ENCODE assay signal across 13 cellular contexts in genomic region chr3:36697397-36698001, GRCh38.
DNase-seq lines count a peak whose midpoint lies in the region; ATAC-seq, FAIRE-seq and TF ChIP-seq lines count a peak whose summit lies in the region.
"Had no signal": no experiment of that assay in that cellular context is flagged by ENCODE, and none has a peak within 500 bp of the region (broad histone marks: within the 10 kb centered on the region; RNA-seq: fewer than 3 reads in every experiment).

No MANE protein-coding gene starts in this region.

- H3K27me3 Mint-ChIP-seq in CD4-positive, alpha-beta memory T cell, result peaks cover 3% of the 10 kb centered on the region in 2 donors
- H3K27me3 Mint-ChIP-seq: B cell had no signal

- H3K4me2 ChIP-seq in K562 (ENCODE audit: insufficient read depth, low read length), result no peak overlapping the region
- H3K4me2 ChIP-seq in osteoblast (ENCODE audit: insufficient read depth, low read length), result no peak overlapping the region

- H3K4me3 ChIP-seq in K562 (no peak overlapping the region), osteoblast (ENCODE audit: insufficient read depth, low read length) (no peak overlapping the region)
- H3K4me3 ChIP-seq in CD4-positive, alpha-beta memory T cell (ENCODE audit: low read length in 2 of 2), result no peak overlapping the region
- H3K4me3 ChIP-seq: psoas muscle had no signal

- no peaks in the 10 kb centered on the region for H3K9me1 ChIP-seq in K562 (ENCODE audit: control insufficient read depth, insufficient read depth, low read length)

- H3K9me3 Mint-ChIP-seq in CD4-positive, alpha-beta memory T cell, result no peaks in the 10 kb centered on the region

- ATAC-seq in K562 (0 out of 3 replicates have a peak, but pooled peaks have one; percentile 18), HG03521 (IDR thresholded peaks at IDR 0.05; ENCODE audit: unreplicated experiment) (no peak)
- ATAC-seq: activated CD4-positive, CD25-positive, alpha-beta regulatory T cell treated with anti-CD3 and anti-CD28 coated beads, Interleukin-2, amount 50 U/mL, for 24 hours; left colon; psoas muscle had no signal

- H3K27me3 ChIP-seq in K562 (ENCODE audit: control insufficient read depth in 2 of 2, insufficient read depth in 2 of 2, low read length in 2 of 2) (no peaks in the 10 kb centered on the region), osteoblast (ENCODE audit: insufficient read depth, low read length) (no peaks in the 10 kb centered on the region)
- H3K27me3 ChIP-seq in CD4-positive, alpha-beta memory T cell (ENCODE audit: insufficient read depth, low read length), result no peaks in the 10 kb centered on the region

- no peak for TF ChIP-seq POLR2A in K562 (conservative IDR thresholded peaks at IDR 0.05)

- no peak overlapping the region for H3K9ac ChIP-seq in K562 (ENCODE audit: insufficient read depth in 1 of 2, low read depth in 2 of 2, low read length in 2 of 2)

- H3K79me2 ChIP-seq in K562 (ENCODE audit: control insufficient read depth, insufficient read depth, low read length) (no peaks in the 10 kb centered on the region), osteoblast (ENCODE audit: insufficient read depth, low read length) (no peaks in the 10 kb centered on the region)

- intact Hi-C loops in K562 (cut with micrococcal nuclease), result no loop called here
- intact Hi-C loops in CD4-positive, alpha-beta memory T cell (cut with micrococcal nuclease), result no loop called here

- TF ChIP-seq EP300 in K562 (IDR thresholded peaks at IDR 0.05; ENCODE audit: low read length), result no peak

- POLR2A ChIA-PET in K562 (lab: Yijun Ruan, JAX), result interaction anchor here (1.0 to 1.9 kb wide), 2 partner anchors 11 to 12 kb away, joined by 3 to 6 read pairs; no protein-coding TSS in a partner anchor
- POLR2A ChIA-PET in CD4-positive, alpha-beta memory T cell (lab: Charles Lee; ENCODE audit: partially characterized antibody), result no interaction called here

- peak; percentile 5 for DNase-seq in NCI-H82 (lab: John Stamatoyannopoulos, UW)
- DNase-seq in NCI-H82 treated with DMSO at 0.1 percent for 48 hours (lab: John Stamatoyannopoulos, UW; ENCODE audit: unreplicated experiment), result no peak
- peak; percentile 36 for DNase-seq in NCI-H2196 (lab: John Stamatoyannopoulos, UW; ENCODE audit: unreplicated experiment)
- DNase-seq in K562 (ENCODE audit: extremely low read depth in 1 of 4, low spot score in 3 of 4), result no peak
- no peak for DNase-seq in osteoblast (ENCODE audit: insufficient read length, low spot score, missing footprints)
- DNase-seq in inferior parietal cortex (ENCODE audit: extremely low spot score), result no peak
- DNase-seq in CD4-positive, alpha-beta memory T cell, result no peak
- DNase-seq: H7, left colon, psoas muscle had no signal

- in situ Hi-C loops in K562 (cut with MboI), result no loop called here

- H3K4me1 Mint-ChIP-seq in CD4-positive, alpha-beta memory T cell, result peaks cover 0 to 4% (median 0%) of the 10 kb centered on the region in 4 donors
- H3K4me1 Mint-ChIP-seq: B cell had no signal

- H2AFZ ChIP-seq in K562 (ENCODE audit: low read depth, low read length) (no peak overlapping the region), osteoblast (ENCODE audit: low read length) (peak overlapping the region; percentile 12)

- BruUV-seq in K562 (replicated peaks; lab: Mats Ljungman, UMichigan), result no TSS peak

- no peak overlapping the region for H3K27ac Mint-ChIP-seq in CD4-positive, alpha-beta memory T cell
- H3K27ac Mint-ChIP-seq: B cell had no signal

- no peaks in the 10 kb centered on the region for H3K36me3 Mint-ChIP-seq in CD4-positive, alpha-beta memory T cell

- no peak overlapping the region for H3K4me3 Mint-ChIP-seq in CD4-positive, alpha-beta memory T cell
- H3K4me3 Mint-ChIP-seq: B cell had no signal

- no peaks in the 10 kb centered on the region for H3K4me1 ChIP-seq in K562 (replicated peaks in 1 of 2; ENCODE audit: control insufficient read depth in 2 of 2, insufficient read depth in 2 of 2, low read length in 2 of 2)
- H3K4me1 ChIP-seq in osteoblast (ENCODE audit: insufficient read depth, low read length), result peaks cover 23% of the 10 kb centered on the region
- H3K4me1 ChIP-seq in CD4-positive, alpha-beta memory T cell (ENCODE audit: insufficient read depth, low read length), result no peaks in the 10 kb centered on the region
- H3K4me1 ChIP-seq: psoas muscle had no signal

- H3K9me3 ChIP-seq in K562 (replicated peaks; ENCODE audit: control insufficient read depth, insufficient read depth, low read depth, low read length) (no peaks in the 10 kb centered on the region), osteoblast (ENCODE audit: low read depth, low read length) (no peaks in the 10 kb centered on the region)
- H3K9me3 ChIP-seq in CD4-positive, alpha-beta memory T cell (ENCODE audit: control insufficient read depth in 1 of 2, low read length in 2 of 2), result no peaks in the 10 kb centered on the region
- H3K9me3 ChIP-seq: psoas muscle had no signal

- WGBS in K562 (ENCODE audit: insufficient coverage, low coverage, missing lambda C conversion rate), result 0% methylated on average over 6 of the region's 6 CpGs

- H4K20me1 ChIP-seq in K562 (replicated peaks; ENCODE audit: control insufficient read depth, insufficient read depth, low read length) (no peaks in the 10 kb centered on the region), osteoblast (ENCODE audit: insufficient read depth, low read length) (no peaks in the 10 kb centered on the region)

- CTCF ChIA-PET in K562 (lab: Yijun Ruan, JAX; ENCODE audit: low intra/inter-chr PET ratio), result no interaction called here
- CTCF ChIA-PET in CD4-positive, alpha-beta memory T cell (lab: Charles Lee; ENCODE audit: partially characterized antibody), result interaction anchor here (1.2 kb wide), 1 partner anchor 14 kb away, joined by 3 read pairs; no protein-coding TSS in a partner anchor

- H3K27ac ChIP-seq in K562 (ENCODE audit: extremely low read depth, low read depth, low read length) (no peak overlapping the region), osteoblast (ENCODE audit: low read depth, low read length) (no peak overlapping the region)
- no peak overlapping the region for H3K27ac ChIP-seq in CD4-positive, alpha-beta memory T cell (ENCODE audit: low read depth, low read length)
- H3K27ac ChIP-seq: psoas muscle had no signal

- no peak for FAIRE-seq in K562 (lab: Jason Lieb, UNC)

- H3K36me3 ChIP-seq in K562 (ENCODE audit: control insufficient read depth, insufficient read depth, low read length) (no peaks in the 10 kb centered on the region), osteoblast (ENCODE audit: insufficient read depth, low read length) (no peaks in the 10 kb centered on the region)
- no peaks in the 10 kb centered on the region for H3K36me3 ChIP-seq in CD4-positive, alpha-beta memory T cell (ENCODE audit: insufficient read depth, low read length)

- peak; percentile 59 to 82 for TF ChIP-seq RAD21 in K562 (CRISPR knock-in tag; conservative IDR thresholded peaks at IDR 0.05 in 1 of 2, IDR thresholded peaks at IDR 0.05 in 1 of 2)

- TF ChIP-seq CTCF in K562 (IDR thresholded peaks at IDR 0.05 in 2 of 3, conservative IDR thresholded peaks at IDR 0.05 in 1 of 3; ENCODE audit: insufficient read depth in 2 of 3, low read depth in 1 of 3, low read length in 3 of 3) (peak in 2 of 3 experiments; percentile 20 to 33; a peak in 1 of 6 replicates), osteoblast (IDR thresholded peaks at IDR 0.05; ENCODE audit: extremely low read depth, low read depth, low read length) (peak; percentile 28)

TF ChIP-seq in K562, 482 proteins besides CTCF, POLR2A, EP300 and RAD21 (continues in another document):
- TF ChIP-seq ELF2 (CRISPR knock-in tag; IDR thresholded peaks at IDR 0.05) (no peak), ZNF511 (CRISPR knock-in tag; IDR thresholded peaks at IDR 0.05) (no peak), FUS (optimal IDR thresholded peaks at IDR 0.05; ENCODE audit: low read depth, low read length) (no peak), ZNF224 (CRISPR knock-in tag; IDR thresholded peaks at IDR 0.05) (no peak), DEAF1 (CRISPR knock-in tag; IDR thresholded peaks at IDR 0.05) (peak; percentile 66; the same call in 1 of the 2 replicates), SPI1 (IDR thresholded peaks at IDR 0.05; ENCODE audit: borderline replicate concordance, low read depth, low read length) (no peak)
- TF ChIP-seq, protein P1, sequence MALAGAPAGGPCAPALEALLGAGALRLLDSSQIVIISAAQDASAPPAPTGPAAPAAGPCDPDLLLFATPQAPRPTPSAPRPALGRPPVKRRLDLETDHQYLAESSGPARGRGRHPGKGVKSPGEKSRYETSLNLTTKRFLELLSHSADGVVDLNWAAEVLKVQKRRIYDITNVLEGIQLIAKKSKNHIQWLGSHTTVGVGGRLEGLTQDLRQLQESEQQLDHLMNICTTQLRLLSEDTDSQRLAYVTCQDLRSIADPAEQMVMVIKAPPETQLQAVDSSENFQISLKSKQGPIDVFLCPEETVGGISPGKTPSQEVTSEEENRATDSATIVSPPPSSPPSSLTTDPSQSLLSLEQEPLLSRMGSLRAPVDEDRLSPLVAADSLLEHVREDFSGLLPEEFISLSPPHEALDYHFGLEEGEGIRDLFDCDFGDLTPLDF (CRISPR knock-in tag; IDR thresholded peaks at IDR 0.05), result no peak
- TF ChIP-seq, protein P2, sequence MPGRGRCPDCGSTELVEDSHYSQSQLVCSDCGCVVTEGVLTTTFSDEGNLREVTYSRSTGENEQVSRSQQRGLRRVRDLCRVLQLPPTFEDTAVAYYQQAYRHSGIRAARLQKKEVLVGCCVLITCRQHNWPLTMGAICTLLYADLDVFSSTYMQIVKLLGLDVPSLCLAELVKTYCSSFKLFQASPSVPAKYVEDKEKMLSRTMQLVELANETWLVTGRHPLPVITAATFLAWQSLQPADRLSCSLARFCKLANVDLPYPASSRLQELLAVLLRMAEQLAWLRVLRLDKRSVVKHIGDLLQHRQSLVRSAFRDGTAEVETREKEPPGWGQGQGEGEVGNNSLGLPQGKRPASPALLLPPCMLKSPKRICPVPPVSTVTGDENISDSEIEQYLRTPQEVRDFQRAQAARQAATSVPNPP (IDR thresholded peaks at IDR 0.05; ENCODE audit: borderline replicate concordance, insufficient read depth, insufficient read length), result no peak

Comparison
In these comparisons a context has a peak if more than half of its experiments do, and no peak if none do; other contexts are left out.
1. DNase-seq: peak in NCI-H82 (single experiment) and NCI-H2196 (single experiment); none in NCI-H82 treated with DMSO at 0.1 percent for 48 hours (single experiment), K562 (0 of 4), osteoblast (single experiment), inferior parietal cortex (single experiment) and CD4-positive, alpha-beta memory T cell (0 of 5).